In the genomic region with DNA sequence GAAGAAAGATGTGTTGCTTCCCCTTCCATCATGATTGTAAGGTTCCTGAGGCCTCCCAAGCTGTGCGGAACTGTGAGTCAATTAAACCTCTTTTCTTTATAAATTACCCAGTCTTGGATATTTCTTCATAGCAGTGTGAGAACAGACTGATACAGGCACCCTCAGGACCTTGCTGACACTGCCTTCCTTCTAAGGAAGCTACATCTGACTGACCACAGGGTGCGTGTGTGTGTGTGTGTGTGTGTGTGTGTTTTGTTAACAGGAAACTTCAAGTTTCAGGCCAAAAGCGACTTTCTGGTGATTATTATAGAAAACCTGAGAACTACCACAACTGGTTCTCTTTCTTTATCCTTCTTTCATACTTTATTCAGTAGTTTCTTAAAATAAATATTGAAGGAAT, we compare ENCODE assay signal across 22 cellular contexts.
A peak's percentile ranks its signal among the peaks of the same experiment; 100 is the strongest.
DNase-seq lines count a peak whose midpoint lies in the region; ATAC-seq and TF ChIP-seq lines count a peak whose summit lies in the region.
"Had no signal": no experiment of that assay in that cellular context is flagged by ENCODE, and none has a peak within 500 bp of the region (broad histone marks: within the 10 kb centered on the region; RNA-seq: fewer than 3 reads in every experiment).

No MANE protein-coding gene starts in this region.

- TF ChIP-seq CTCF in heart right ventricle (IDR thresholded peaks at IDR 0.05) (no peak), brain microvascular endothelial cell (IDR thresholded peaks at IDR 0.05; ENCODE audit: low read depth, low read length, missing control alignments) (no peak), neural cell (IDR thresholded peaks at IDR 0.05; ENCODE audit: poor library complexity, severe bottlenecking) (no peak), GM20000 (IDR thresholded peaks at IDR 0.05; ENCODE audit: extremely low read depth, missing control alignments) (no peak)

- intact Hi-C loops in Right ventricle myocardium inferior (cut with DNase I) = no loop called here
- intact Hi-C loops in heart right ventricle (cut with DNase I) = loop anchor here in 1 of 10 donors (10.0 kb wide), 1 partner anchor 148 kb away; no protein-coding TSS in a partner anchor

- H3K4me3 ChIP-seq in heart right ventricle (no peak overlapping the region), brain microvascular endothelial cell (ENCODE audit: low read depth, low read length) (no peak overlapping the region), neural cell (ENCODE audit: low read length) (no peak overlapping the region)
- H3K4me3 ChIP-seq: SJSA1 had no signal

- peaks cover 0 to 13% (median 0%) of the 10 kb centered on the region in 11 donors for H3K9me3 ChIP-seq in heart right ventricle
- no peaks in the 10 kb centered on the region for H3K9me3 ChIP-seq in neural cell (ENCODE audit: low read length)
- H3K9me3 ChIP-seq: SJSA1 had no signal

- in situ Hi-C loops in brain microvascular endothelial cell (cut with HindIII; ENCODE audit: low pct_ligation_motif_present, low sequenced_read_pairs) = no loop called here

- H2AFZ ChIP-seq in neural cell (ENCODE audit: low read depth, low read length) = no peak overlapping the region

- no peak overlapping the region for H3K9ac ChIP-seq in neural cell (ENCODE audit: low read length)

- ATAC-seq in Right ventricle myocardium inferior (peak; percentile 49), heart right ventricle (no peak), GM19452 (IDR thresholded peaks at IDR 0.05; ENCODE audit: unreplicated experiment) (no peak)
- ATAC-seq: CD8-positive, alpha-beta T cell; Panc1 had no signal

- H3F3A ChIP-seq in neural cell (ENCODE audit: insufficient read depth, low read length, poor library complexity, severe bottlenecking) = peaks cover 7% of the 10 kb centered on the region

- no peaks in the 10 kb centered on the region for H3K36me3 ChIP-seq in heart right ventricle
- H3K36me3 ChIP-seq in brain microvascular endothelial cell (replicated peaks) = no peaks in the 10 kb centered on the region
- no peaks in the 10 kb centered on the region for H3K36me3 ChIP-seq in neural cell (ENCODE audit: insufficient read depth, low read length)
- H3K36me3 ChIP-seq: SJSA1 had no signal

- DNase-seq in Right ventricle myocardium inferior (ENCODE audit: missing footprints) (no peak), heart right ventricle (no peak), Kasumi-1 (lab: John Stamatoyannopoulos, UW) (peak; percentile 6 to 24), brain microvascular endothelial cell (peak; percentile 18), GM20000 (ENCODE audit: low spot score) (no peak), NCI-H2107 treated with DMSO at 0.1 percent for 48 hours (lab: John Stamatoyannopoulos, UW; ENCODE audit: unreplicated experiment) (no peak)
- DNase-seq: 8988T; AML-193; C1 segment of cervical spinal cord; Calu3; CD8-positive, alpha-beta T cell; DMS153; NCI-H1092; NCI-H1436; NCI-H187 treated with DMSO at 0.1 percent for 48 hours; NCI-H2227 treated with DMSO at 0.1 percent for 48 hours; NCI-H510A; NCI-H748 treated with DMSO at 0.1 percent for 48 hours had no signal

- no peaks in the 10 kb centered on the region for H3K79me2 ChIP-seq in neural cell (replicated peaks; ENCODE audit: insufficient read depth, low read length)

- no peak overlapping the region for H3K27ac ChIP-seq in heart right ventricle
- no peak overlapping the region for H3K27ac ChIP-seq in brain microvascular endothelial cell
- peak overlapping the region; percentile 55 for H3K27ac ChIP-seq in neural cell (ENCODE audit: low read length)
- H3K27ac ChIP-seq: SJSA1 had no signal

- no peak for TF ChIP-seq RAD21 in neural cell (conservative IDR thresholded peaks at IDR 0.05)

- WGBS in heart right ventricle, 2 donors = 45 to 68% methylated on average over 3 of the region's 3 CpGs

- TF ChIP-seq EP300 in neural cell (conservative IDR thresholded peaks at IDR 0.05; ENCODE audit: poor library complexity, severe bottlenecking) = no peak

- no peaks in the 10 kb centered on the region for H3K4me1 ChIP-seq in heart right ventricle
- H3K4me1 ChIP-seq: SJSA1 had no signal

- H3K4me2 ChIP-seq in neural cell (ENCODE audit: low read length) = no peak overlapping the region

- no peaks in the 10 kb centered on the region for H4K20me1 ChIP-seq in neural cell (ENCODE audit: insufficient read depth)

- no peaks in the 10 kb centered on the region for H3K9me2 ChIP-seq in neural cell (ENCODE audit: insufficient read depth, low read length)

- no peaks in the 10 kb centered on the region for H3K27me3 ChIP-seq in heart right ventricle
- H3K27me3 ChIP-seq in brain microvascular endothelial cell (replicated peaks) = no peaks in the 10 kb centered on the region
- H3K27me3 ChIP-seq in neural cell (ENCODE audit: insufficient read depth, low read depth, low read length) = no peaks in the 10 kb centered on the region
- H3K27me3 ChIP-seq: SJSA1 had no signal

TF ChIP-seq in neural cell, 6 proteins besides CTCF, POLR2A, EP300 and RAD21:
- TF ChIP-seq EZH2 (IDR thresholded peaks at IDR 0.05; ENCODE audit: borderline replicate concordance, insufficient read depth, low read length, poor library complexity, severe bottlenecking) = no peak
- TF ChIP-seq SMC3 (conservative IDR thresholded peaks at IDR 0.05; ENCODE audit: poor library complexity) = no peak
- TF ChIP-seq TAF1 (IDR thresholded peaks at IDR 0.05; ENCODE audit: low read depth) = no peak
- TF ChIP-seq MXI1 (conservative IDR thresholded peaks at IDR 0.05; ENCODE audit: poor library complexity, severe bottlenecking) = no peak
- TF ChIP-seq, protein P1, sequence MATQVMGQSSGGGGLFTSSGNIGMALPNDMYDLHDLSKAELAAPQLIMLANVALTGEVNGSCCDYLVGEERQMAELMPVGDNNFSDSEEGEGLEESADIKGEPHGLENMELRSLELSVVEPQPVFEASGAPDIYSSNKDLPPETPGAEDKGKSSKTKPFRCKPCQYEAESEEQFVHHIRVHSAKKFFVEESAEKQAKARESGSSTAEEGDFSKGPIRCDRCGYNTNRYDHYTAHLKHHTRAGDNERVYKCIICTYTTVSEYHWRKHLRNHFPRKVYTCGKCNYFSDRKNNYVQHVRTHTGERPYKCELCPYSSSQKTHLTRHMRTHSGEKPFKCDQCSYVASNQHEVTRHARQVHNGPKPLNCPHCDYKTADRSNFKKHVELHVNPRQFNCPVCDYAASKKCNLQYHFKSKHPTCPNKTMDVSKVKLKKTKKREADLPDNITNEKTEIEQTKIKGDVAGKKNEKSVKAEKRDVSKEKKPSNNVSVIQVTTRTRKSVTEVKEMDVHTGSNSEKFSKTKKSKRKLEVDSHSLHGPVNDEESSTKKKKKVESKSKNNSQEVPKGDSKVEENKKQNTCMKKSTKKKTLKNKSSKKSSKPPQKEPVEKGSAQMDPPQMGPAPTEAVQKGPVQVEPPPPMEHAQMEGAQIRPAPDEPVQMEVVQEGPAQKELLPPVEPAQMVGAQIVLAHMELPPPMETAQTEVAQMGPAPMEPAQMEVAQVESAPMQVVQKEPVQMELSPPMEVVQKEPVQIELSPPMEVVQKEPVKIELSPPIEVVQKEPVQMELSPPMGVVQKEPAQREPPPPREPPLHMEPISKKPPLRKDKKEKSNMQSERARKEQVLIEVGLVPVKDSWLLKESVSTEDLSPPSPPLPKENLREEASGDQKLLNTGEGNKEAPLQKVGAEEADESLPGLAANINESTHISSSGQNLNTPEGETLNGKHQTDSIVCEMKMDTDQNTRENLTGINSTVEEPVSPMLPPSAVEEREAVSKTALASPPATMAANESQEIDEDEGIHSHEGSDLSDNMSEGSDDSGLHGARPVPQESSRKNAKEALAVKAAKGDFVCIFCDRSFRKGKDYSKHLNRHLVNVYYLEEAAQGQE (IDR thresholded peaks at IDR 0.05; ENCODE audit: borderline replicate concordance) = no peak
- TF ChIP-seq POLR2AphosphoS5 (IDR thresholded peaks at IDR 0.05) = no peak
TF ChIP-seq in neural cell: peak in this region for 0.

Comparison
In these comparisons a context has a peak if more than half of its experiments do, and no peak if none do; other contexts are left out.
1. DNase-seq: peak in Kasumi-1 (2 of 2) and brain microvascular endothelial cell (single experiment); none in Right ventricle myocardium inferior (single experiment), heart right ventricle (0 of 2), GM20000 (single experiment) and NCI-H2107 treated with DMSO at 0.1 percent for 48 hours (single experiment).